In genomic region chr11:132858203-132858602, GRCh38 we compare ENCODE assay signal across 15 cellular contexts.
DNase-seq lines count a peak whose midpoint lies in the region; ATAC-seq and TF ChIP-seq lines count a peak whose summit lies in the region.
"Had no signal": no experiment of that assay in that cellular context is flagged by ENCODE, and none has a peak within 500 bp of the region (broad histone marks: within the 10 kb centered on the region; RNA-seq: fewer than 3 reads in every experiment).

No MANE protein-coding gene starts in this region.

- POLR2A ChIA-PET in AG04449 (lab: Yijun Ruan, JAX), result no interaction called here

- no peaks in the 10 kb centered on the region for H3K36me3 ChIP-seq in H7 (replicated peaks; ENCODE audit: control insufficient read depth, insufficient read depth, low read length)
- H3K36me3 ChIP-seq: HAP-1, heart left ventricle, neutrophil, thoracic aorta had no signal

- TF ChIP-seq CTCF in AG04449 (IDR thresholded peaks at IDR 0.05; ENCODE audit: insufficient read depth, low read length, missing control alignments), result peak; percentile 61
- peak; percentile 46 for TF ChIP-seq CTCF in WI38 (IDR thresholded peaks at IDR 0.05; ENCODE audit: low read depth, low read length)

- H3K4me3 ChIP-seq in AG04449 (ENCODE audit: low read depth, low read length) (no peak overlapping the region), H7 (ENCODE audit: insufficient read depth, low read depth, low read length) (no peak overlapping the region), WI38 (ENCODE audit: low read depth, low read length) (no peak overlapping the region)
- H3K4me3 ChIP-seq: body of pancreas, HAP-1, heart left ventricle, thoracic aorta had no signal

- no peaks in the 10 kb centered on the region for H3K27me3 ChIP-seq in H7 (ENCODE audit: control insufficient read depth, insufficient read depth, low read length)
- H3K27me3 ChIP-seq: body of pancreas, heart left ventricle, neutrophil had no signal

- ATAC-seq in HG02840 (IDR thresholded peaks at IDR 0.05; ENCODE audit: low FRiP score, unreplicated experiment) (no peak), HG03354 (IDR thresholded peaks at IDR 0.05; ENCODE audit: poor library complexity, severe bottlenecking, unreplicated experiment) (no peak), GM21619 (IDR thresholded peaks at IDR 0.05; ENCODE audit: unreplicated experiment) (no peak), HG02870 (IDR thresholded peaks at IDR 0.05; ENCODE audit: unreplicated experiment) (no peak)
- ATAC-seq: body of pancreas, heart left ventricle had no signal

- CTCF ChIA-PET in AG04449 (lab: Yijun Ruan, JAX), result interaction anchor here (0.9 to 2.3 kb wide), 4 partner anchors 9 to 203 kb away, joined by 3 to 11 read pairs (median 6); no protein-coding TSS in a partner anchor

- DNase-seq in AG04449 (ENCODE audit: low read depth, low spot score) (no peak), H7 (peak; percentile 62), iPS DF 4.7 (ENCODE audit: extremely low read depth, low spot score) (peak; percentile 33)
- DNase-seq: activated CD8-positive, alpha-beta memory T cell treated with anti-CD3 and anti-CD28 coated beads for 24 hours; heart left ventricle; NCI-H2029 treated with DMSO at 0.1 percent for 48 hours had no signal
